1 cellular context compared by ENCODE assay signal in genomic region chr12:104604070-104604994, GRCh38.
A peak's percentile ranks its signal among the peaks of the same experiment; 100 is the strongest.
TF ChIP-seq lines count a peak whose summit lies in the region.

No MANE protein-coding gene starts in this region.

TF ChIP-seq in SK-N-SH, 30 proteins besides CTCF, POLR2A, EP300 and RAD21 (continued from another document):
- TF ChIP-seq IRF3 (IDR thresholded peaks at IDR 0.05; ENCODE audit: low read depth, low read length) = no peak
- TF ChIP-seq FOXJ3 (CRISPR knock-in tag; IDR thresholded peaks at IDR 0.05) = no peak
- peak; percentile 71; the same call in 1 of the 2 replicates for TF ChIP-seq REST (IDR thresholded peaks at IDR 0.05; ENCODE audit: low read depth, low read length)
- peak; percentile 56; the same call in 1 of the 2 replicates for TF ChIP-seq GABPA (IDR thresholded peaks at IDR 0.05; ENCODE audit: low read depth)
